In genomic region chr9:73684601-73685000, GRCh38 we compare ENCODE assay signal across 14 cellular contexts.
DNase-seq lines count a peak whose midpoint lies in the region; ATAC-seq and TF ChIP-seq lines count a peak whose summit lies in the region.
"Had no signal": no experiment of that assay in that cellular context is flagged by ENCODE, and none has a peak within 500 bp of the region (broad histone marks: within the 10 kb centered on the region; RNA-seq: fewer than 3 reads in every experiment).

No MANE protein-coding gene starts in this region.

- no peak overlapping the region for H3K4me3 ChIP-seq in fibroblast of mammary gland (ENCODE audit: control insufficient read depth, low read depth, low read length)
- no peak overlapping the region for H3K4me3 ChIP-seq in skeletal muscle cell (ENCODE audit: low read depth, low read length)
- H3K4me3 ChIP-seq: heart left ventricle, MG63, sigmoid colon, suprapubic skin had no signal

- peak; percentile 16 for ATAC-seq in HG02759 (IDR thresholded peaks at IDR 0.05; ENCODE audit: unreplicated experiment)
- no peak for ATAC-seq in HG03354 (IDR thresholded peaks at IDR 0.05; ENCODE audit: poor library complexity, severe bottlenecking, unreplicated experiment)
- ATAC-seq: heart left ventricle had no signal

- TF ChIP-seq CTCF in fibroblast of mammary gland (conservative IDR thresholded peaks at IDR 0.05; ENCODE audit: control insufficient read depth, insufficient read depth, low read depth, low read length), result no peak

- peak; percentile 38 for DNase-seq in T1000 (lab: John Stamatoyannopoulos, UW)
- peak; percentile 40 for DNase-seq in fibroblast of mammary gland (ENCODE audit: low read depth)
- DNase-seq in skeletal muscle cell (ENCODE audit: low read depth), result peak; percentile 11
- no peak for DNase-seq in NK-92 (lab: John Stamatoyannopoulos, UW; ENCODE audit: unreplicated experiment)
- DNase-seq in NCI-H69 (lab: John Stamatoyannopoulos, UW), result no peak
- DNase-seq: activated gamma-delta T cell treated with Interleukin-2 at 50 U/mL for 16 hours; heart left ventricle; MG63; nucleus accumbens; sigmoid colon; stimulated activated CD4-positive, alpha-beta T cell treated with anti-CD3 and anti-CD28 coated beads, Interleukin-4, amount 100 ng/mL, for 1 hour had no signal

Comparison
In these comparisons a context has a peak if more than half of its experiments do, and no peak if none do; other contexts are left out.
1. DNase-seq: peak in T1000 (single experiment), fibroblast of mammary gland (single experiment) and skeletal muscle cell (single experiment); none in NK-92 (single experiment) and NCI-H69 (single experiment).